ENCODE assay signal across 8 cellular contexts in the genomic region with DNA sequence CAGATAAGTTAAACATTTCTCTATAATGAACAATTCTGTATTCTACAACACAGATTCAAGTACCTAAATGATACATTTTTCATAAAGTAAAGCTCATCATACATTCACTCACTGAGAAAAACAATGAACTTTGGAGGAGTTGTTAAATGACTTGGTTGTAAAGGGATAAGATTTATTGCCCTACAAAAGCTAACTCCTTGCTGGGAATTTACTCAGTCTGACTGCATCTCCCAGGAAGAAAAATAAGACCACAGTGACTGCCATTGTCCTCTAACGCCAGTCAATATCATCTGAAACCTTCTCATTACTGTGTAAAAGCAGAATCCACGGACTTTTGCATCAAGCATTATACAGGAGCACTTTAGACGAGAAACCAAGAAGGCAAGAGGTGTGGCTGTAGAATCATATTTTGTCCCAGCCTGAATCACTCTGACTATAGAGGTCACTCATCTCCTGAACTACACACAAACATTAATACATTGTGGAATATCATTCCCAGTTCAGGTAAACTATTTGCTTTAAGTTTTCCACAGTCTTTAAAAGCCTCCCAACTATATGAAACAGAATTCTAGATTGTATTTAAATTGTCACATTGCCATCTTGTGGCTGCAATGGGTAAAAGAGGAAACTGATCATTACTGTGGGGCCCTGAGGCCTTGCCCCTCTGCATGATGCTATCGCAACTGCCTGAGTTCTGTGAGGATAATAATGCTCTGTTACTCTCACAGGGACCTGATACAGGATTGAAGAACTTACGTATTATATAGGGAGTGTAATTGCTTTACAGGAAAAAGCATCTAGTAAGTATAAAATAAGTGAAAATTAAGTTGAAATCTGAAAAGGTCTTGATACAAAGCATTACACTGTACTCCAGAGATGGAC.
DNase-seq lines count a peak whose midpoint lies in the region; ATAC-seq, FAIRE-seq and TF ChIP-seq lines count a peak whose summit lies in the region.

No MANE protein-coding gene starts in this region.

- H3K4me3 ChIP-seq in heart right ventricle (no peak overlapping the region), right cardiac atrium (ENCODE audit: low read length) (no peak overlapping the region), SK-N-SH (ENCODE audit: low read depth in 2 of 2, low read length in 1 of 2) (no peak overlapping the region; a peak in 1 of 4 replicates)

- DNase-seq in heart right ventricle (no peak), right cardiac atrium (no peak), H54 (ENCODE audit: insufficient read length, low spot score) (no peak), SK-N-SH (peak; percentile 69), iPS-NIHi7 (ENCODE audit: extremely low spot score) (peak; percentile 47), activated gamma-delta T cell (lab: John Stamatoyannopoulos, UW) (no peak)

- H4K20me1 ChIP-seq in SK-N-SH (ENCODE audit: insufficient read depth), result no peaks in the 10 kb centered on the region

- H3K4me2 ChIP-seq in SK-N-SH, result no peak overlapping the region

- peak; percentile 64 for TF ChIP-seq RAD21 in SK-N-SH (IDR thresholded peaks at IDR 0.05; ENCODE audit: low read length)

- 41 to 42% methylated on average over 5 of the region's 5 CpGs for WGBS in heart right ventricle, 2 donors
- 38% methylated on average over 5 of the region's 5 CpGs for WGBS in right cardiac atrium
- 18% methylated on average over 5 of the region's 5 CpGs for WGBS in SK-N-SH (ENCODE audit: low lambda C conversion rate)

- intact Hi-C loops in heart right ventricle (cut with DNase I), result no loop called here
- intact Hi-C loops in right cardiac atrium (cut with DNase I), result no loop called here

- no peak for TF ChIP-seq EP300 in SK-N-SH (IDR thresholded peaks at IDR 0.05; ENCODE audit: borderline replicate concordance in 1 of 2, low read depth in 1 of 2, low read length in 1 of 2)

- peak in 6 of 9 donors; percentile 25 to 44 (median 36) for TF ChIP-seq CTCF in heart right ventricle (IDR thresholded peaks at IDR 0.05)
- TF ChIP-seq CTCF in LNCAP (IDR thresholded peaks at IDR 0.05), result peak; percentile 86
- peak; percentile 68 for TF ChIP-seq CTCF in SK-N-SH (IDR thresholded peaks at IDR 0.05)

- no peak overlapping the region for H2AFZ ChIP-seq in SK-N-SH (ENCODE audit: low read depth)

- FAIRE-seq in H54 (lab: Jason Lieb, UNC), result peak; percentile 61

- no peaks in the 10 kb centered on the region for H3K36me3 ChIP-seq in heart right ventricle
- no peaks in the 10 kb centered on the region for H3K36me3 ChIP-seq in SK-N-SH (replicated peaks in 1 of 2; ENCODE audit: control insufficient read depth in 1 of 2, insufficient read depth in 2 of 2, low read length in 1 of 2)

- no peaks in the 10 kb centered on the region for H3K27me3 ChIP-seq in heart right ventricle
- no peaks in the 10 kb centered on the region for H3K27me3 ChIP-seq in right cardiac atrium (ENCODE audit: control insufficient read depth, insufficient read depth)
- no peaks in the 10 kb centered on the region for H3K27me3 ChIP-seq in SK-N-SH (ENCODE audit: insufficient read depth)

- no peaks in the 10 kb centered on the region for H3F3A ChIP-seq in SK-N-SH (replicated peaks; ENCODE audit: insufficient read depth)

- no peaks in the 10 kb centered on the region for H3K79me2 ChIP-seq in SK-N-SH (ENCODE audit: insufficient read depth)

- H3K9ac ChIP-seq in SK-N-SH, result no peak overlapping the region

- CTCF ChIA-PET in SK-N-SH (lab: Yijun Ruan, JAX), result interaction anchor here (0.6 to 4.1 kb wide), 5 partner anchors 9 to 211 kb away, joined by 3 to 22 read pairs (median 5); no protein-coding TSS in a partner anchor

- TF ChIP-seq POLR2A in H54 (IDR thresholded peaks at IDR 0.05; ENCODE audit: low read depth, low read length), result no peak

- ATAC-seq in heart right ventricle (peak in 1 of 8 donors; percentile 34), right cardiac atrium (no peak), HG03108 (IDR thresholded peaks at IDR 0.05; ENCODE audit: unreplicated experiment) (no peak)

- H3K4me1 ChIP-seq in heart right ventricle (no peaks in the 10 kb centered on the region), right cardiac atrium (ENCODE audit: control insufficient read depth, insufficient read depth, low read length) (no peaks in the 10 kb centered on the region), SK-N-SH (ENCODE audit: control insufficient read depth in 1 of 2, insufficient read depth in 2 of 2, low read depth in 1 of 2, low read length in 1 of 2) (no peaks in the 10 kb centered on the region)

- peaks cover 0 to 9% (median 0%) of the 10 kb centered on the region in 11 donors for H3K9me3 ChIP-seq in heart right ventricle
- no peaks in the 10 kb centered on the region for H3K9me3 ChIP-seq in right cardiac atrium (ENCODE audit: control insufficient read depth, low read length)
- no peaks in the 10 kb centered on the region for H3K9me3 ChIP-seq in SK-N-SH

- H3K27ac ChIP-seq in heart right ventricle (no peak overlapping the region), right cardiac atrium (ENCODE audit: low read length) (no peak overlapping the region), SK-N-SH (ENCODE audit: low read depth in 2 of 2, low read length in 1 of 2) (no peak overlapping the region)

- POLR2A ChIA-PET in SK-N-SH (lab: Yijun Ruan, JAX), result no interaction called here

- H3K9me2 ChIP-seq in SK-N-SH, result no peaks in the 10 kb centered on the region

TF ChIP-seq in SK-N-SH, 30 proteins besides CTCF, POLR2A, EP300 and RAD21:
- peak; percentile 64 for TF ChIP-seq GATA2 (CRISPR knock-in tag; IDR thresholded peaks at IDR 0.05)
- TF ChIP-seq TAF1 (IDR thresholded peaks at IDR 0.05; ENCODE audit: borderline replicate concordance, low read depth, low read length), result no peak

Comparison
In these comparisons a context has a peak if more than half of its experiments do, and no peak if none do; other contexts are left out.
1. DNase-seq: peak in SK-N-SH (single experiment) and iPS-NIHi7 (single experiment); none in heart right ventricle (0 of 2), right cardiac atrium (0 of 3), H54 (single experiment) and activated gamma-delta T cell (single experiment).
2. CTCF ChIP-seq: peak in every context shown above with its lines; median percentile 86 in LNCAP; 68 in SK-N-SH; 36 in heart right ventricle.